In genomic region chr6:524803-525202, GRCh38 we compare ENCODE assay signal across 13 cellular contexts.
A peak's percentile ranks its signal among the peaks of the same experiment; 100 is the strongest.
DNase-seq lines count a peak whose midpoint lies in the region; ATAC-seq and TF ChIP-seq lines count a peak whose summit lies in the region.
"Had no signal": no experiment of that assay in that cellular context is flagged by ENCODE, and none has a peak within 500 bp of the region (broad histone marks: within the 10 kb centered on the region; RNA-seq: fewer than 3 reads in every experiment).

No MANE protein-coding gene starts in this region.

- BruUV-seq in Caco-2 (replicated peaks; lab: Mats Ljungman, UMichigan), result no TSS peak

- WGBS in endodermal cell (ENCODE audit: insufficient coverage in 1 of 2, insufficient read length in 1 of 2), 2 experiments, result 69 to 94% methylated on average over 5 to 6 of the region's 6 CpGs
- 57 to 82% methylated on average over 1 to 5 of the region's 6 CpGs for WGBS in transverse colon (ENCODE audit: low coverage in 1 of 2), 2 donors

- peak; percentile 73 for DNase-seq in activated effector memory CD4-positive, alpha-beta T cell treated with anti-CD3 and anti-CD28 coated beads, Interleukin-2, amount 50 U/mL, for 16 hours
- DNase-seq in activated effector memory CD4-positive, alpha-beta T cell treated with Interleukin-2 at 50 U/mL for 16 hours, result no peak
- DNase-seq in activated CD4-positive, alpha-beta T cell treated with anti-CD3 and anti-CD28 coated beads for 4 hours, result peak; percentile 47 to 54
- DNase-seq in endodermal cell (peak; percentile 66), transverse colon (peak; percentile 18), Caco-2 (no peak), hepatic stellate cell (ENCODE audit: low spot score) (no peak)
- DNase-seq: MM.1S had no signal

- intact Hi-C loops in transverse colon (cut with DNase I; ENCODE audit: low total_unique reads), result no loop called here
- intact Hi-C loops in Caco-2 (cut with micrococcal nuclease; ENCODE audit: unreplicated experiment), result no loop called here

- no peak for TF ChIP-seq POLR2A in transverse colon (IDR thresholded peaks at IDR 0.05)

- no peak overlapping the region for H3K27ac ChIP-seq in endodermal cell (ENCODE audit: low read depth, low read length)
- H3K27ac ChIP-seq in transverse colon, result no peak overlapping the region
- H3K27ac ChIP-seq: hepatocyte, HL-60 had no signal

- in situ Hi-C loops in transverse colon (cut with MboI; ENCODE audit: low pct_ligation_motif_present in 1 of 4, low pct_unique_long_range_greater_than_20kb in 1 of 4, low sequenced_read_pairs in 3 of 4), result no loop called here

- H3K9me3 ChIP-seq in endodermal cell (ENCODE audit: control insufficient read depth, low read length) (peaks cover 19% of the 10 kb centered on the region), transverse colon (no peaks in the 10 kb centered on the region), Caco-2 (no peaks in the 10 kb centered on the region)

- H3K4me1 ChIP-seq in endodermal cell (ENCODE audit: control insufficient read depth, insufficient read depth, low read length) (no peaks in the 10 kb centered on the region), transverse colon (no peaks in the 10 kb centered on the region), Caco-2 (no peaks in the 10 kb centered on the region)

- no peak overlapping the region for H3K9ac ChIP-seq in endodermal cell (ENCODE audit: extremely low read depth, low read length, poor library complexity, severe bottlenecking)

- ATAC-seq in GM18519 (IDR thresholded peaks at IDR 0.05; ENCODE audit: low FRiP score, unreplicated experiment), result no peak

- H3K27me3 ChIP-seq in endodermal cell (ENCODE audit: control insufficient read depth, insufficient read depth, low read length, poor library complexity, severe bottlenecking) (no peaks in the 10 kb centered on the region), transverse colon (no peaks in the 10 kb centered on the region), Caco-2 (replicated peaks; ENCODE audit: control insufficient read depth, insufficient read depth, low read length) (no peaks in the 10 kb centered on the region)
- H3K27me3 ChIP-seq: hepatocyte had no signal

- TF ChIP-seq CTCF in endodermal cell (conservative IDR thresholded peaks at IDR 0.05), result peak; percentile 60
- no peak for TF ChIP-seq CTCF in transverse colon (IDR thresholded peaks at IDR 0.05)
- no peak for TF ChIP-seq CTCF in Caco-2 (IDR thresholded peaks at IDR 0.05; ENCODE audit: insufficient read depth in 1 of 2, low read depth in 1 of 2, low read length in 1 of 2, severe bottlenecking in 1 of 2, unreplicated experiment in 1 of 2)

- CTCF ChIA-PET in Caco-2 (lab: Charles Lee), result no interaction called here

- peaks cover 37% of the 10 kb centered on the region for H3K36me3 ChIP-seq in endodermal cell (ENCODE audit: control insufficient read depth, insufficient read depth, low read length)
- peaks cover 0 to 7% (median 0%) of the 10 kb centered on the region in 4 donors for H3K36me3 ChIP-seq in transverse colon
- peaks cover 4% of the 10 kb centered on the region for H3K36me3 ChIP-seq in Caco-2 (ENCODE audit: control insufficient read depth, insufficient read depth, low read length)

- no peak overlapping the region for H3K27ac Mint-ChIP-seq in endodermal cell
- no peak overlapping the region for H3K27ac Mint-ChIP-seq in Caco-2 (ENCODE audit: unreplicated experiment)
- H3K27ac Mint-ChIP-seq: activated naive CD4-positive, alpha-beta T cell treated with anti-CD3 and anti-CD28 coated beads, Interleukin-2, amount 50 U/mL, for 72 hours; mesothelial cell of epicardium had no signal

- H3K4me3 ChIP-seq in endodermal cell (ENCODE audit: low read length) (no peak overlapping the region), transverse colon (no peak overlapping the region), Caco-2 (ENCODE audit: low read depth, low read length) (no peak overlapping the region)
- H3K4me3 ChIP-seq: hepatocyte had no signal

- H3K4me3 Mint-ChIP-seq in endodermal cell (no peak overlapping the region), Caco-2 (ENCODE audit: unreplicated experiment) (no peak overlapping the region)
- H3K4me3 Mint-ChIP-seq: mesothelial cell of epicardium had no signal

- POLR2A ChIA-PET in Caco-2 (lab: Charles Lee), result no interaction called here

- H3K9me3 Mint-ChIP-seq in endodermal cell (peaks cover 22% of the 10 kb centered on the region), Caco-2 (ENCODE audit: unreplicated experiment) (no peaks in the 10 kb centered on the region)

- H3K27me3 Mint-ChIP-seq in endodermal cell (ENCODE audit: insufficient read depth), result no peaks in the 10 kb centered on the region
- no peaks in the 10 kb centered on the region for H3K27me3 Mint-ChIP-seq in Caco-2 (ENCODE audit: insufficient read depth, unreplicated experiment)

- TF ChIP-seq EP300 in transverse colon (IDR thresholded peaks at IDR 0.05; ENCODE audit: low read depth), result no peak

- H3K4me1 Mint-ChIP-seq in endodermal cell (no peaks in the 10 kb centered on the region), Caco-2 (ENCODE audit: low read depth, unreplicated experiment) (no peaks in the 10 kb centered on the region)

- H3K36me3 Mint-ChIP-seq in endodermal cell (ENCODE audit: low read depth), result peaks cover 40% of the 10 kb centered on the region
- H3K36me3 Mint-ChIP-seq in Caco-2 (ENCODE audit: insufficient read depth, unreplicated experiment), result peaks cover 30% of the 10 kb centered on the region

Comparison
In these comparisons a context has a peak if more than half of its experiments do, and no peak if none do; other contexts are left out.
1. DNase-seq: peak in activated effector memory CD4-positive, alpha-beta T cell treated with anti-CD3 and anti-CD28 coated beads, Interleukin-2, amount 50 U/mL, for 16 hours (single experiment), activated CD4-positive, alpha-beta T cell treated with anti-CD3 and anti-CD28 coated beads for 4 hours (2 of 2), endodermal cell (single experiment) and transverse colon (single experiment); none in activated effector memory CD4-positive, alpha-beta T cell treated with Interleukin-2 at 50 U/mL for 16 hours (single experiment), Caco-2 (0 of 2) and hepatic stellate cell (single experiment).